ENCODE assay signal across 22 cellular contexts in the genomic region with DNA sequence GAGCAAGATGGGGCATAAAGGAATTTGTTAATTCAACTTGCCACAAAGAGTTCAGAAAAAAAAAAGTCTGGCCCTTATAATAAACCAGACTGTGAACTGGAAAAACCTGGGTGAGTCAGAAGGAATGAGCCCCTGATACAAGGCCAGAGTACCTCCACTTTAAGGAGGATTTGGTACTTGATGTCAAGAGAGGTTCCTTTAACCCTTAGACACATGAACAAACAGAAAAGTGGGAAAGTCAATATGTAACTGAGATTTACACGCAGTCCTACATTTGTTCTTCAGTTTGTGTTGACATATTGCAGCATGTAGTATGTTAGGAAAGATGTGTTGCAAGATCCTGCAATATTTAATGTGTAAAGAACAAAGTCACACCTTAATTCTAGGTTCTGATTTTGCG. TPM values are rescaled to one million over a fixed set of nuclear protein-coding genes. Genes with fewer than 3 reads are reported as not detected.
DNase-seq lines count a peak whose midpoint lies in the region; ATAC-seq, FAIRE-seq and TF ChIP-seq lines count a peak whose summit lies in the region.
"Had no signal": no experiment of that assay in that cellular context is flagged by ENCODE, and none has a peak within 500 bp of the region (broad histone marks: within the 10 kb centered on the region; RNA-seq: fewer than 3 reads in every experiment).

No MANE protein-coding gene starts in this region.

- 0 out of 2 replicates have a peak overlapping the region, but pooled peaks have one; percentile 1 for H3K14ac ChIP-seq in IMR-90 (replicated peaks; ENCODE audit: low read depth, low read length)

- in situ Hi-C loops in IMR-90 (cut with MboI; ENCODE audit: low sequenced_read_pairs) = no loop called here

- H2BK15ac ChIP-seq in IMR-90 (ENCODE audit: low read depth, low read length) = no peak overlapping the region; the same call in 2 of the 3 replicates

- no peaks in the 10 kb centered on the region for H3K79me1 ChIP-seq in IMR-90 (ENCODE audit: low read depth in 1 of 2, low read length in 2 of 2)

- no peak overlapping the region for H3K23ac ChIP-seq in IMR-90 (ENCODE audit: low read depth, low read length)

- H3K27me3 ChIP-seq in IMR-90 (ENCODE audit: control insufficient read depth, insufficient read depth, low read length) = no peaks in the 10 kb centered on the region
- no peaks in the 10 kb centered on the region for H3K27me3 ChIP-seq in bronchial epithelial cell (ENCODE audit: control insufficient read depth, insufficient read depth, low read length)
- peaks cover 5% of the 10 kb centered on the region for H3K27me3 ChIP-seq in lung (ENCODE audit: control insufficient read depth, insufficient read depth)
- H3K27me3 ChIP-seq: BE2C had no signal

- no TSS peak for BruUV-seq in IMR-90 (replicated peaks; lab: Mats Ljungman, UMichigan)

- H3K4me1 ChIP-seq in IMR-90 (ENCODE audit: control insufficient read depth, insufficient read depth, low read length) (peaks cover 8% of the 10 kb centered on the region), lung (ENCODE audit: control insufficient read depth in 2 of 2, insufficient read depth in 2 of 2, low read length in 2 of 2) (peaks cover 0 to 1% of the 10 kb centered on the region in 2 donors)
- H3K4me1 ChIP-seq: BE2C had no signal

- TF ChIP-seq CTCF in IMR-90 (conservative IDR thresholded peaks at IDR 0.05; ENCODE audit: low read depth, low read length) (no peak), bronchial epithelial cell (IDR thresholded peaks at IDR 0.05; ENCODE audit: insufficient read depth, low read length, severe bottlenecking) (no peak), lung (IDR thresholded peaks at IDR 0.05; ENCODE audit: control extremely low read depth, extremely low read depth) (no peak)

- intact Hi-C loops in IMR-90 (cut with micrococcal nuclease) = loop anchor here (10.0 kb wide), 1 partner anchor 175 kb away; no protein-coding TSS in a partner anchor

- WGBS in IMR-90 (ENCODE audit: extremely low coverage in 2 of 2, insufficient read length in 1 of 2), 2 experiments = no CpG with 5 or more reads among the region's 2 CpGs
- WGBS in lung, 2 donors = 52 to 75% methylated on average over 2 of the region's 2 CpGs

- H2BK20ac ChIP-seq in IMR-90 (ENCODE audit: low read depth, low read length) = peak overlapping the region; percentile 6; the same call in 1 of the 2 replicates

- H4K20me1 ChIP-seq in IMR-90 (ENCODE audit: insufficient read depth, low read length) = no peaks in the 10 kb centered on the region

- DNase-seq in EH (ENCODE audit: low read depth) = peak; percentile 20
- DNase-seq in IMR-90 = peak; percentile 38
- peak; percentile 68 for DNase-seq in bronchial epithelial cell (ENCODE audit: low read depth)
- no peak for DNase-seq in lung (ENCODE audit: low spot score)
- no peak for DNase-seq in HK-2 (ENCODE audit: unreplicated experiment)
- no peak for DNase-seq in DMS 273 (lab: John Stamatoyannopoulos, UW; ENCODE audit: unreplicated experiment)
- DNase-seq: BE2C; CD4-positive, CD25-positive, alpha-beta regulatory T cell; COR-L47; Kasumi-1; NCI-H1092 treated with DMSO at 0.1 percent for 48 hours; NCI-H1694; NCI-H510A treated with DMSO at 0.1 percent for 48 hours; NCI-H774 had no signal

- no peak overlapping the region for H2AK5ac ChIP-seq in IMR-90 (ENCODE audit: low read depth, low read length)

- ATAC-seq in IMR-90 (ENCODE audit: low read depth) = 0 out of 2 replicates have a peak, but pooled peaks have one; percentile 25
- peak; percentile 60 for ATAC-seq in lung (ENCODE audit: insufficient read depth, low FRiP score)
- no peak for ATAC-seq in HG02870 (IDR thresholded peaks at IDR 0.05; ENCODE audit: unreplicated experiment)
- ATAC-seq: Right ventricle myocardium inferior had no signal

- no peak overlapping the region for H3K4me2 ChIP-seq in IMR-90 (ENCODE audit: low read depth, low read length)

- H3K9me1 ChIP-seq in IMR-90 (ENCODE audit: insufficient read depth, low read length) = peaks cover 5% of the 10 kb centered on the region; the same call in 1 of the 2 replicates

- CTCF ChIA-PET in IMR-90 (lab: Yijun Ruan, JAX) = no interaction called here

- POLR2A ChIA-PET in IMR-90 (lab: Charles Lee; ENCODE audit: unreplicated experiment) = no interaction called here

- H3K56ac ChIP-seq in IMR-90 (ENCODE audit: extremely low read depth, insufficient read depth, low read length) = no peak overlapping the region

- H3K36me3 ChIP-seq in IMR-90 (ENCODE audit: control insufficient read depth, insufficient read depth, low read length) (no peaks in the 10 kb centered on the region), bronchial epithelial cell (ENCODE audit: control insufficient read depth, insufficient read depth, low read length) (no peaks in the 10 kb centered on the region), lung (ENCODE audit: control insufficient read depth in 2 of 2, insufficient read depth in 2 of 2, low read length in 2 of 2) (no peaks in the 10 kb centered on the region)
- H3K36me3 ChIP-seq: BE2C had no signal

- 0 out of 2 replicates have a peak overlapping the region, but pooled peaks have one; percentile 10 for H3K4ac ChIP-seq in IMR-90 (ENCODE audit: low read depth, low read length)

- no peak overlapping the region for H4K8ac ChIP-seq in IMR-90 (ENCODE audit: low read depth in 2 of 2, low read length in 2 of 2)

- TF ChIP-seq POLR2A in IMR-90 (IDR thresholded peaks at IDR 0.05; ENCODE audit: low read depth, low read length) = no peak

- FAIRE-seq in bronchial epithelial cell (lab: Jason Lieb, UNC) = no peak
- FAIRE-seq: A204.1, HTR-8/SVneo, RCC 7860 had no signal

- no peak overlapping the region for H2AK9ac ChIP-seq in IMR-90 (replicated peaks; ENCODE audit: low read depth, low read length, poor library complexity)

- no peak for TF ChIP-seq RAD21 in IMR-90 (IDR thresholded peaks at IDR 0.05; ENCODE audit: low read length)

- H2BK120ac ChIP-seq in IMR-90 (ENCODE audit: low read depth, low read length) = peak overlapping the region; percentile 23; the same call in 1 of the 2 replicates

- no peaks in the 10 kb centered on the region for H3K9me3 ChIP-seq in IMR-90 (ENCODE audit: control insufficient read depth, insufficient read depth, low read length)
- H3K9me3 ChIP-seq in lung (ENCODE audit: control insufficient read depth in 2 of 2, insufficient read depth in 1 of 2, low read length in 1 of 2) = peaks cover 0 to 5% of the 10 kb centered on the region in 2 donors
- H3K9me3 ChIP-seq: BE2C had no signal

- dilution Hi-C loops in IMR-90 (cut with HindIII; ENCODE audit: low sequenced_read_pairs, unreplicated experiment) = no loop called here

- H4K91ac ChIP-seq in IMR-90 (ENCODE audit: insufficient read depth, low read depth, low read length) = no peak overlapping the region

- H2AFZ ChIP-seq in IMR-90 (replicated peaks; ENCODE audit: low read length, poor library complexity) = no peak overlapping the region

- H2BK5ac ChIP-seq in IMR-90 (ENCODE audit: low read depth, low read length, poor library complexity, severe bottlenecking) = no peak overlapping the region

- H3K27ac ChIP-seq in IMR-90 (ENCODE audit: insufficient read depth, low read length) = no peak overlapping the region
- no peak overlapping the region for H3K27ac ChIP-seq in lung (ENCODE audit: low read depth in 1 of 2, low read length in 1 of 2)
- H3K27ac ChIP-seq: HL-60 had no signal

- no peak overlapping the region for H4K5ac ChIP-seq in IMR-90 (ENCODE audit: low read depth, low read length)

- H3K9ac ChIP-seq in IMR-90 (ENCODE audit: low read depth, low read length) = no peak overlapping the region

- H3K4me3 ChIP-seq in IMR-90 (ENCODE audit: insufficient read depth, low read depth, low read length) = no peak overlapping the region
- no peak overlapping the region for H3K4me3 ChIP-seq in bronchial epithelial cell (ENCODE audit: low read depth, low read length)
- no peak overlapping the region for H3K4me3 ChIP-seq in lung

- H3K18ac ChIP-seq in IMR-90 (ENCODE audit: low read depth, low read length) = no peak overlapping the region; the same call in 1 of the 2 replicates

TF ChIP-seq in IMR-90, 13 proteins besides CTCF, POLR2A, EP300 and RAD21:
- TF ChIP-seq CEBPB (IDR thresholded peaks at IDR 0.05; ENCODE audit: low read depth, low read length) (peak; percentile 27; the same call in 1 of the 2 replicates), SMC3 (IDR thresholded peaks at IDR 0.05; ENCODE audit: low read depth, low read length) (no peak), FOS (IDR thresholded peaks at IDR 0.05; ENCODE audit: low read depth, low read length) (no peak), RCOR1 (IDR thresholded peaks at IDR 0.05; ENCODE audit: insufficient replicate concordance, low read length) (no peak), CHD1 (IDR thresholded peaks at IDR 0.05; ENCODE audit: low read depth, low read length) (no peak), MXI1 (IDR thresholded peaks at IDR 0.05; ENCODE audit: borderline replicate concordance, low read depth, low read length) (no peak), MAZ (IDR thresholded peaks at IDR 0.05; ENCODE audit: borderline replicate concordance, low read depth, low read length) (no peak), NFE2L2 (IDR thresholded peaks at IDR 0.05; ENCODE audit: low read depth, low read length) (no peak)

RNA-seq across cellular contexts. Expression of a gene that starts 14.2 kb away (rescaled TPM):
- total RNA-seq in IMR-90 (2012; rRNA removed) (2.3 and 2.8 TPM in 2 replicates), bronchial epithelial cell (2.4 and 2.9 TPM in 2 replicates), lung (1 to 10 TPM in 1 of 2 donors, under 1 TPM in 1; 0.74 to 2.7 TPM)
- polyA plus RNA-seq in IMR-90 (2012; rRNA removed) (2.3 and 2.7 TPM in 2 replicates), lung (under 1 TPM; 0.07 to 0.16 TPM)
- polyA plus RNA-seq in IMR-90 (2012; cell fraction: cytosol; rRNA removed) = 0.56 and 0.87 TPM in 2 replicates
- polyA plus RNA-seq in IMR-90 (2012; cell fraction: nucleus; rRNA removed; ENCODE audit: low replicate concordance) = 0.28 and 2.2 TPM in 2 replicates
- total RNA-seq: CD4-positive, CD25-positive, alpha-beta regulatory T cell; OCI-LY7; SK-MEL-5 had no signal
- polyA plus RNA-seq: CD4-positive, CD25-positive, alpha-beta regulatory T cell had no signal

Comparison
In these comparisons a context has a peak if more than half of its experiments do, and no peak if none do; other contexts are left out.
1. DNase-seq: peak in EH (single experiment), IMR-90 (single experiment) and bronchial epithelial cell (single experiment); none in lung (single experiment), HK-2 (single experiment) and DMS 273 (single experiment).